In genomic region chr4:166162327-166162726, GRCh38 we compare ENCODE assay signal across 26 cellular contexts.
"Had no signal": no experiment of that assay in that cellular context is flagged by ENCODE, and none has a peak within 500 bp of the region (broad histone marks: within the 10 kb centered on the region; RNA-seq: fewer than 3 reads in every experiment).

No MANE protein-coding gene starts in this region.

- H3K9me3 ChIP-seq: lower lobe of right lung, neutrophil, suprapubic skin, thoracic aorta, tibial artery, upper lobe of right lung had no signal

- H3K36me3 Mint-ChIP-seq: naive thymus-derived CD8-positive, alpha-beta T cell; neural progenitor cell; stimulated activated effector memory CD8-positive, alpha-beta T cell treated with anti-CD3 and anti-CD28 coated beads, Interleukin-12 subunit alpha, Interleukin-12 subunit beta, amount 100 ng/mL, for 72 hours had no signal

- H3K9me3 Mint-ChIP-seq: neural progenitor cell; stimulated activated naive CD8-positive, alpha-beta T cell treated with anti-CD3 and anti-CD28 coated beads, Interleukin-15, Interleukin-2, amounts not matched to agents 100 ng/mL and 50 ng/mL, for 24 hours had no signal

- H3K9ac ChIP-seq: neural progenitor cell, parathyroid adenoma had no signal

- H2AFZ ChIP-seq: neural progenitor cell, parathyroid adenoma had no signal

- H3K36me3 ChIP-seq: lower lobe of right lung, neural progenitor cell, neutrophil, spleen, suprapubic skin, thoracic aorta, tibial artery, upper lobe of right lung had no signal

- H3K4me3 Mint-ChIP-seq: naive thymus-derived CD8-positive, alpha-beta T cell; nephron; neural progenitor cell; stimulated activated effector memory CD8-positive, alpha-beta T cell treated with anti-CD3 and anti-CD28 coated beads, Interleukin-12 subunit alpha, Interleukin-12 subunit beta, amount 100 ng/mL, for 72 hours; stimulated activated naive CD8-positive, alpha-beta T cell treated with anti-CD3 and anti-CD28 coated beads, Interleukin-15, Interleukin-2, amounts not matched to agents 100 ng/mL and 50 ng/mL, for 24 hours had no signal

- H3K27ac ChIP-seq: lower lobe of right lung, neural progenitor cell, neutrophil, parathyroid adenoma, skin epidermis, spleen, suprapubic skin, thoracic aorta, tibial artery, upper lobe of right lung had no signal

- H3K4me2 ChIP-seq: neural progenitor cell had no signal

- H3K27ac Mint-ChIP-seq: naive thymus-derived CD8-positive, alpha-beta T cell; nephron; neural progenitor cell; stimulated activated effector memory CD8-positive, alpha-beta T cell treated with anti-CD3 and anti-CD28 coated beads, Interleukin-12 subunit alpha, Interleukin-12 subunit beta, amount 100 ng/mL, for 72 hours; stimulated activated naive CD8-positive, alpha-beta T cell treated with anti-CD3 and anti-CD28 coated beads, Interleukin-15, Interleukin-2, amounts not matched to agents 100 ng/mL and 50 ng/mL, for 24 hours had no signal

- H3K79me2 ChIP-seq: parathyroid adenoma had no signal

- H3K27me3 ChIP-seq: neural progenitor cell, neutrophil, suprapubic skin, tibial artery, upper lobe of right lung had no signal

- DNase-seq: hippocampal formation; kidney glomerular epithelial cell; left cardiac atrium; left ventricle myocardium superior; lower lobe of right lung; mammary epithelial cell; mesenchymal stem cell; naive thymus-derived CD8-positive, alpha-beta T cell; occipital lobe; retina; right cardiac atrium; spleen; stimulated activated CD4-positive, alpha-beta T cell treated with anti-CD3 and anti-CD28 coated beads, Interleukin-4, amount 100 ng/mL, for 24 hours; stimulated activated naive CD4-positive, alpha-beta T cell; tibial artery; trophoblast cell; upper lobe of right lung had no signal

- H3K4me3 ChIP-seq: lower lobe of right lung, neural progenitor cell, skin epidermis, spleen, suprapubic skin, thoracic aorta, tibial artery, upper lobe of right lung had no signal

- H3K4me1 Mint-ChIP-seq: naive thymus-derived CD8-positive, alpha-beta T cell; nephron; neural progenitor cell; stimulated activated effector memory CD8-positive, alpha-beta T cell treated with anti-CD3 and anti-CD28 coated beads, Interleukin-12 subunit alpha, Interleukin-12 subunit beta, amount 100 ng/mL, for 72 hours had no signal
